In genomic region chr22:46654927-46655595, GRCh38 we compare ENCODE assay signal across 13 cellular contexts.
"Had no signal": no experiment of that assay in that cellular context is flagged by ENCODE, and none has a peak within 500 bp of the region (broad histone marks: within the 10 kb centered on the region; RNA-seq: fewer than 3 reads in every experiment).

No MANE protein-coding gene starts in this region.

- H3K27ac ChIP-seq: neural progenitor cell, transverse colon had no signal

- H3K4me3 ChIP-seq: neural progenitor cell, skin epidermis, transverse colon had no signal

- H3K27me3 ChIP-seq: neural progenitor cell, transverse colon had no signal

- H3K36me3 ChIP-seq: neural progenitor cell, transverse colon had no signal

- DNase-seq: activated naive CD4-positive, alpha-beta T cell; activated T-cell treated with anti-CD3 and anti-CD28 coated beads, Interleukin-2, amount 50 U/mL, for 4 hours; central memory CD4-positive, alpha-beta T cell; cortex of kidney; effector CD8-positive, alpha-beta T cell; erythroblast; hippocampal formation; kidney glomerular epithelial cell; SW 1271; T-helper 9 cell; transverse colon had no signal

- H3K27ac Mint-ChIP-seq: neural progenitor cell had no signal

- H3K9me3 Mint-ChIP-seq: activated T-cell treated with anti-CD3 and anti-CD28 coated beads, Interleukin-2, amount 50 U/mL, for 4 hours; neural progenitor cell had no signal

- H3K9me3 ChIP-seq: transverse colon had no signal

- H3K4me3 Mint-ChIP-seq: activated T-cell treated with anti-CD3 and anti-CD28 coated beads, Interleukin-2, amount 50 U/mL, for 4 hours; neural progenitor cell had no signal

- H3K36me3 Mint-ChIP-seq: neural progenitor cell had no signal

- ATAC-seq: activated T-cell treated with anti-CD3 and anti-CD28 coated beads, Interleukin-2, amount 50 U/mL, for 4 hours had no signal
